In the genomic region with DNA sequence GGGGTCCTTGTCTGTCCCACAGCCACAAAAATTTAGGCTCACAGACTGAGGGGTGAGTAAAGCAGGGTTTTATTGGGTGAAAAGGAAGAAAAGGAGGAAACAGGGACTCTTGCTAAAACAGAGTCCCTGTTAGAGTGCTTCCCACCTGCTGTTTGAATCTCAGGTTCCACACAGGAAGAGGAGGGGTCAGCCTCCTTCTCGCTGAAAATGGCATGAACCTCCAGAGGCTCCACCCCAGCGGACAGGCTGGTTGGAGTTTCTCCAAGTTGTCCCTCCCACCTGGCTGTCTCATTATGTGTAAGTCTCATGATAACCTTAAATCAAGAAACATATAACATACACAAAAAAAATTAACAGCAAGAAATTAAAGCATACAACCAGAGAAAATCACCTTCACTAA, we compare ENCODE assay signal across 1 cellular context.
TF ChIP-seq lines count a peak whose summit lies in the region.

No MANE protein-coding gene starts in this region.

TF ChIP-seq in GM23338, 12 proteins besides CTCF, POLR2A, EP300 and RAD21 (continued from another document):
- TF ChIP-seq, protein P1, sequence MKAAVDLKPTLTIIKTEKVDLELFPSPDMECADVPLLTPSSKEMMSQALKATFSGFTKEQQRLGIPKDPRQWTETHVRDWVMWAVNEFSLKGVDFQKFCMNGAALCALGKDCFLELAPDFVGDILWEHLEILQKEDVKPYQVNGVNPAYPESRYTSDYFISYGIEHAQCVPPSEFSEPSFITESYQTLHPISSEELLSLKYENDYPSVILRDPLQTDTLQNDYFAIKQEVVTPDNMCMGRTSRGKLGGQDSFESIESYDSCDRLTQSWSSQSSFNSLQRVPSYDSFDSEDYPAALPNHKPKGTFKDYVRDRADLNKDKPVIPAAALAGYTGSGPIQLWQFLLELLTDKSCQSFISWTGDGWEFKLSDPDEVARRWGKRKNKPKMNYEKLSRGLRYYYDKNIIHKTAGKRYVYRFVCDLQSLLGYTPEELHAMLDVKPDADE (IDR thresholded peaks at IDR 0.05), result no peak
- TF ChIP-seq JUNB (IDR thresholded peaks at IDR 0.05; ENCODE audit: unreplicated experiment) (no peak), NANOG (IDR thresholded peaks at IDR 0.05; ENCODE audit: borderline replicate concordance) (no peak), EZH2 (IDR thresholded peaks at IDR 0.05; ENCODE audit: low read depth, unreplicated experiment) (no peak)
- TF ChIP-seq, protein P2, sequence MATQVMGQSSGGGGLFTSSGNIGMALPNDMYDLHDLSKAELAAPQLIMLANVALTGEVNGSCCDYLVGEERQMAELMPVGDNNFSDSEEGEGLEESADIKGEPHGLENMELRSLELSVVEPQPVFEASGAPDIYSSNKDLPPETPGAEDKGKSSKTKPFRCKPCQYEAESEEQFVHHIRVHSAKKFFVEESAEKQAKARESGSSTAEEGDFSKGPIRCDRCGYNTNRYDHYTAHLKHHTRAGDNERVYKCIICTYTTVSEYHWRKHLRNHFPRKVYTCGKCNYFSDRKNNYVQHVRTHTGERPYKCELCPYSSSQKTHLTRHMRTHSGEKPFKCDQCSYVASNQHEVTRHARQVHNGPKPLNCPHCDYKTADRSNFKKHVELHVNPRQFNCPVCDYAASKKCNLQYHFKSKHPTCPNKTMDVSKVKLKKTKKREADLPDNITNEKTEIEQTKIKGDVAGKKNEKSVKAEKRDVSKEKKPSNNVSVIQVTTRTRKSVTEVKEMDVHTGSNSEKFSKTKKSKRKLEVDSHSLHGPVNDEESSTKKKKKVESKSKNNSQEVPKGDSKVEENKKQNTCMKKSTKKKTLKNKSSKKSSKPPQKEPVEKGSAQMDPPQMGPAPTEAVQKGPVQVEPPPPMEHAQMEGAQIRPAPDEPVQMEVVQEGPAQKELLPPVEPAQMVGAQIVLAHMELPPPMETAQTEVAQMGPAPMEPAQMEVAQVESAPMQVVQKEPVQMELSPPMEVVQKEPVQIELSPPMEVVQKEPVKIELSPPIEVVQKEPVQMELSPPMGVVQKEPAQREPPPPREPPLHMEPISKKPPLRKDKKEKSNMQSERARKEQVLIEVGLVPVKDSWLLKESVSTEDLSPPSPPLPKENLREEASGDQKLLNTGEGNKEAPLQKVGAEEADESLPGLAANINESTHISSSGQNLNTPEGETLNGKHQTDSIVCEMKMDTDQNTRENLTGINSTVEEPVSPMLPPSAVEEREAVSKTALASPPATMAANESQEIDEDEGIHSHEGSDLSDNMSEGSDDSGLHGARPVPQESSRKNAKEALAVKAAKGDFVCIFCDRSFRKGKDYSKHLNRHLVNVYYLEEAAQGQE (IDR thresholded peaks at IDR 0.05; ENCODE audit: unreplicated experiment), result no peak
